Comparison of ENCODE assay signal across 9 cellular contexts in genomic region chr18:58847383-58848071, GRCh38. TPM values are rescaled to one million over a fixed set of nuclear protein-coding genes. Genes with fewer than 3 reads are reported as not detected.
A peak's percentile ranks its signal among the peaks of the same experiment; 100 is the strongest.
DNase-seq lines count a peak whose midpoint lies in the region; ATAC-seq and TF ChIP-seq lines count a peak whose summit lies in the region.
"Had no signal": no experiment of that assay in that cellular context is flagged by ENCODE, and none has a peak within 500 bp of the region (broad histone marks: within the 10 kb centered on the region; RNA-seq: fewer than 3 reads in every experiment).

No MANE protein-coding gene starts in this region.

- H3K9me3 ChIP-seq in lower lobe of right lung (no peaks in the 10 kb centered on the region), testis (no peaks in the 10 kb centered on the region)

- H3K27me3 ChIP-seq in lower lobe of right lung (ENCODE audit: low read depth) (no peaks in the 10 kb centered on the region), testis (no peaks in the 10 kb centered on the region)

- ATAC-seq in lower lobe of right lung (peak; percentile 41 to 49), GM21390 (IDR thresholded peaks at IDR 0.05; ENCODE audit: unreplicated experiment) (no peak)

- DNase-seq in activated T-cell treated with anti-CD3 and anti-CD28 coated beads for 48 hours (ENCODE audit: low read depth) (peak; percentile 4), dermis microvascular lymphatic vessel endothelial cell (ENCODE audit: low read depth in 2 of 2) (peak; percentile 74 to 75), lower lobe of right lung (no peak), testis (peak; percentile 67), AML-193 (lab: John Stamatoyannopoulos, UW) (no peak), OCI-M2 (lab: John Stamatoyannopoulos, UW; ENCODE audit: unreplicated experiment) (no peak)
- no peak for DNase-seq in activated T-cell treated with anti-CD3 and anti-CD28 coated beads, Interleukin-2, amount 50 U/mL, for 48 hours
- DNase-seq: activated naive CD4-positive, alpha-beta T cell treated with Interleukin-2 at 50 U/mL for 16 hours had no signal

- no peaks in the 10 kb centered on the region for H3K36me3 ChIP-seq in lower lobe of right lung
- H3K36me3 ChIP-seq in testis (ENCODE audit: low read depth, missing control alignments) = no peaks in the 10 kb centered on the region

- no peak for TF ChIP-seq POLR2A in testis (IDR thresholded peaks at IDR 0.05)

- intact Hi-C loops in lower lobe of right lung (cut with DNase I) = no loop called here
- intact Hi-C loops in testis (cut with DNase I; ENCODE audit: low total_unique reads) = loop anchor here (5.0 kb wide), 1 partner anchor 210 kb away; no protein-coding TSS in a partner anchor

- 25 to 29% methylated on average over 26 to 29 of the region's 29 CpGs for WGBS in testis, 2 donors

- H3K4me1 ChIP-seq in lower lobe of right lung (peaks cover 6% of the 10 kb centered on the region), testis (peaks cover 14% of the 10 kb centered on the region)

- H3K27ac ChIP-seq in lower lobe of right lung = no peak overlapping the region
- peak overlapping the region; percentile 42 to 64 for H3K27ac ChIP-seq in testis

- peak overlapping the region; percentile 46 for H3K4me3 ChIP-seq in lower lobe of right lung
- H3K4me3 ChIP-seq in testis = peak overlapping the region; percentile 33 to 48

- no peak for TF ChIP-seq CTCF in lower lobe of right lung (IDR thresholded peaks at IDR 0.05)
- no peak for TF ChIP-seq CTCF in testis (IDR thresholded peaks at IDR 0.05)

RNA-seq across cellular contexts. Expression of gene ZNF532, which starts 17.1 kb away (rescaled TPM):
- 33.1 and 45.0 TPM in 2 replicates for total RNA-seq in dermis microvascular lymphatic vessel endothelial cell
- 54.0 TPM for total RNA-seq in lower lobe of right lung
- 100 to 1,000 TPM; 122 to 131 TPM for total RNA-seq in testis
- 64.0 TPM for polyA plus RNA-seq in testis (ENCODE audit: insufficient read depth, low read depth, low replicate concordance)

Comparison
In these comparisons a context has a peak if more than half of its experiments do, and no peak if none do; other contexts are left out.
1. DNase-seq: peak in activated T-cell treated with anti-CD3 and anti-CD28 coated beads for 48 hours (single experiment), dermis microvascular lymphatic vessel endothelial cell (2 of 2) and testis (single experiment); none in activated T-cell treated with anti-CD3 and anti-CD28 coated beads, Interleukin-2, amount 50 U/mL, for 48 hours (0 of 2), lower lobe of right lung (single experiment), AML-193 (0 of 2) and OCI-M2 (single experiment).